29 cellular contexts compared by ENCODE assay signal in genomic region chr13:106690779-106691178, GRCh38.
DNase-seq lines count a peak whose midpoint lies in the region; ATAC-seq and TF ChIP-seq lines count a peak whose summit lies in the region.
"Had no signal": no experiment of that assay in that cellular context is flagged by ENCODE, and none has a peak within 500 bp of the region (broad histone marks: within the 10 kb centered on the region; RNA-seq: fewer than 3 reads in every experiment).

No MANE protein-coding gene starts in this region.

- no peaks in the 10 kb centered on the region for H3K9me3 ChIP-seq in right cardiac atrium (ENCODE audit: control insufficient read depth, low read length)
- no peaks in the 10 kb centered on the region for H3K9me3 ChIP-seq in neuronal stem cell (replicated peaks in 1 of 2; ENCODE audit: control insufficient read depth in 2 of 2, insufficient read depth in 1 of 2, low read depth in 1 of 2, low read length in 2 of 2)
- no peaks in the 10 kb centered on the region for H3K9me3 ChIP-seq in aorta (ENCODE audit: control insufficient read depth, low read length)
- no peaks in the 10 kb centered on the region for H3K9me3 ChIP-seq in Caco-2
- H3K9me3 ChIP-seq: HAP-1, tibial artery had no signal

- H3K27ac ChIP-seq in right cardiac atrium (ENCODE audit: low read length) (peak overlapping the region; percentile 70), neuronal stem cell (replicated peaks; ENCODE audit: low read length) (peak overlapping the region; percentile 53), aorta (ENCODE audit: low read depth in 1 of 2, low read length in 2 of 2) (no peak overlapping the region)
- H3K27ac ChIP-seq: foreskin keratinocyte, tibial artery had no signal

- H3K14ac ChIP-seq in neuronal stem cell (ENCODE audit: low read length), result no peak overlapping the region

- no peak overlapping the region for H3K4me3 Mint-ChIP-seq in Caco-2 (ENCODE audit: unreplicated experiment)
- no peak overlapping the region for H3K4me3 Mint-ChIP-seq in naive thymus-derived CD8-positive, alpha-beta T cell
- H3K4me3 Mint-ChIP-seq: activated CD8-positive, alpha-beta memory T cell treated with anti-CD3 and anti-CD28 coated beads, Interleukin-2, amount 10 ng/mL, durations not matched to agents 7 days and 5 days; activated T-cell treated with anti-CD3 and anti-CD28 coated beads, Interleukin-2, amount 50 U/mL, for 72 hours; B cell; CD8-positive, alpha-beta memory T cell; immature natural killer cell; neural crest cell; stimulated activated naive CD8-positive, alpha-beta T cell treated with anti-CD3 and anti-CD28 coated beads, Interleukin-15, amount 100 ng/mL, for 72 hours had no signal

- H3K4me1 ChIP-seq in right cardiac atrium (ENCODE audit: control insufficient read depth, insufficient read depth, low read length) (no peaks in the 10 kb centered on the region), neuronal stem cell (ENCODE audit: control insufficient read depth in 2 of 2, insufficient read depth in 1 of 2, low read depth in 1 of 2, low read length in 2 of 2) (peaks cover 4 to 18% of the 10 kb centered on the region in 2 donors), aorta (ENCODE audit: control insufficient read depth in 1 of 2, insufficient read depth in 2 of 2, low read length in 2 of 2) (peaks cover 0 to 3% of the 10 kb centered on the region in 2 donors), Caco-2 (peaks cover 12% of the 10 kb centered on the region; the same call in 1 of the 2 replicates)
- H3K4me1 ChIP-seq: foreskin keratinocyte, HAP-1, tibial artery had no signal

- H3K36me3 Mint-ChIP-seq in Caco-2 (ENCODE audit: insufficient read depth, unreplicated experiment), result no peaks in the 10 kb centered on the region
- H3K36me3 Mint-ChIP-seq in naive thymus-derived CD8-positive, alpha-beta T cell, result no peaks in the 10 kb centered on the region
- H3K36me3 Mint-ChIP-seq: activated CD8-positive, alpha-beta memory T cell treated with anti-CD3 and anti-CD28 coated beads, Interleukin-2, amount 10 ng/mL, durations not matched to agents 7 days and 5 days; brain; CD8-positive, alpha-beta memory T cell; immature natural killer cell had no signal

- no peak overlapping the region for H2BK120ac ChIP-seq in neuronal stem cell (ENCODE audit: low read depth, low read length)

- no peak overlapping the region for H4K8ac ChIP-seq in neuronal stem cell (ENCODE audit: low read depth, low read length)

- no peak overlapping the region for H3K9ac ChIP-seq in neuronal stem cell (ENCODE audit: low read depth, low read length, poor library complexity)

- no peak overlapping the region for H3K18ac ChIP-seq in neuronal stem cell (ENCODE audit: low read length)

- no peaks in the 10 kb centered on the region for H3K4me1 Mint-ChIP-seq in Caco-2 (ENCODE audit: low read depth, unreplicated experiment)
- no peaks in the 10 kb centered on the region for H3K4me1 Mint-ChIP-seq in naive thymus-derived CD8-positive, alpha-beta T cell
- H3K4me1 Mint-ChIP-seq: activated CD8-positive, alpha-beta memory T cell treated with anti-CD3 and anti-CD28 coated beads, Interleukin-2, amount 10 ng/mL, durations not matched to agents 7 days and 5 days; B cell; CD8-positive, alpha-beta memory T cell; immature natural killer cell; stimulated activated naive CD8-positive, alpha-beta T cell treated with anti-CD3 and anti-CD28 coated beads, Interleukin-15, amount 100 ng/mL, for 72 hours had no signal

- TF ChIP-seq CTCF in Caco-2 (IDR thresholded peaks at IDR 0.05; ENCODE audit: insufficient read depth in 1 of 2, low read depth in 1 of 2, low read length in 1 of 2, severe bottlenecking in 1 of 2, unreplicated experiment in 1 of 2), result no peak

- ATAC-seq in right cardiac atrium (peak; percentile 63 to 93), Right ventricle myocardium inferior (no peak), aorta (ENCODE audit: low FRiP score) (peak; percentile 36), GM18858 (IDR thresholded peaks at IDR 0.05; ENCODE audit: unreplicated experiment) (no peak)
- ATAC-seq in naive thymus-derived CD8-positive, alpha-beta T cell, result no peak
- ATAC-seq: activated CD8-positive, alpha-beta memory T cell treated with anti-CD3 and anti-CD28 coated beads, Interleukin-2, amount 10 ng/mL, durations not matched to agents 7 days and 5 days; activated T-cell treated with anti-CD3 and anti-CD28 coated beads, Interleukin-2, amount 50 U/mL, for 72 hours; foreskin keratinocyte; stimulated activated naive CD8-positive, alpha-beta T cell treated with anti-CD3 and anti-CD28 coated beads, Interleukin-15, amount 100 ng/mL, for 72 hours had no signal

- H3K27me3 Mint-ChIP-seq in Caco-2 (ENCODE audit: insufficient read depth, unreplicated experiment), result no peaks in the 10 kb centered on the region
- peaks cover 0 to 4% (median 0%) of the 10 kb centered on the region in 5 donors for H3K27me3 Mint-ChIP-seq in naive thymus-derived CD8-positive, alpha-beta T cell
- H3K27me3 Mint-ChIP-seq: activated CD8-positive, alpha-beta memory T cell treated with anti-CD3 and anti-CD28 coated beads, Interleukin-2, amount 10 ng/mL, durations not matched to agents 7 days and 5 days; B cell; brain; progenitor cell of endocrine pancreas; stimulated activated naive CD8-positive, alpha-beta T cell treated with anti-CD3 and anti-CD28 coated beads, Interleukin-15, amount 100 ng/mL, for 72 hours had no signal

- H3K79me1 ChIP-seq in neuronal stem cell (ENCODE audit: low read depth, low read length), result no peaks in the 10 kb centered on the region

- H3K4me2 ChIP-seq in neuronal stem cell (ENCODE audit: insufficient read depth, low read length, poor library complexity, severe bottlenecking), result no peak overlapping the region

- no peak overlapping the region for H2BK5ac ChIP-seq in neuronal stem cell (ENCODE audit: low read length)

- H3K27ac Mint-ChIP-seq in Caco-2 (ENCODE audit: unreplicated experiment), result no peak overlapping the region
- no peak overlapping the region for H3K27ac Mint-ChIP-seq in naive thymus-derived CD8-positive, alpha-beta T cell
- H3K27ac Mint-ChIP-seq: activated CD8-positive, alpha-beta memory T cell treated with anti-CD3 and anti-CD28 coated beads, Interleukin-2, amount 10 ng/mL, durations not matched to agents 7 days and 5 days; activated T-cell treated with anti-CD3 and anti-CD28 coated beads, Interleukin-2, amount 50 U/mL, for 72 hours; B cell; CD8-positive, alpha-beta memory T cell; immature natural killer cell; progenitor cell of endocrine pancreas; stimulated activated naive CD8-positive, alpha-beta T cell treated with anti-CD3 and anti-CD28 coated beads, Interleukin-15, amount 100 ng/mL, for 72 hours had no signal

- POLR2A ChIA-PET in Caco-2 (lab: Charles Lee), result no interaction called here
- POLR2A ChIA-PET in naive thymus-derived CD8-positive, alpha-beta T cell (lab: Charles Lee), result no interaction called here

- DNase-seq in right cardiac atrium (peak in 2 of 3 donors; percentile 21 to 26), Right ventricle myocardium inferior (ENCODE audit: missing footprints) (no peak), glomerular endothelial cell (ENCODE audit: extremely low read depth, low read depth, low spot score) (peak; percentile 97), neuronal stem cell (ENCODE audit: low spot score) (no peak), aorta (no peak), Caco-2 (no peak)
- DNase-seq in naive thymus-derived CD8-positive, alpha-beta T cell, result no peak
- DNase-seq: activated CD4-positive, CD25-positive, alpha-beta regulatory T cell; activated CD8-positive, alpha-beta memory T cell treated with anti-CD3 and anti-CD28 coated beads, Interleukin-2, amount 10 ng/mL, durations not matched to agents 7 days and 5 days; activated naive CD4-positive, alpha-beta T cell; activated T-cell treated with anti-CD3 and anti-CD28 coated beads, Interleukin-2, amount 50 U/mL, for 72 hours; CD8-positive, alpha-beta memory T cell; foreskin keratinocyte; hypothalamus; immature natural killer cell; KBM-7; NCI-H1105 treated with DMSO at 0.1 percent for 48 hours; NCI-H1930; NCI-H526 treated with DMSO at 0.1 percent for 48 hours; SIG-M5; stimulated activated naive CD8-positive, alpha-beta T cell treated with anti-CD3 and anti-CD28 coated beads, Interleukin-15, amount 100 ng/mL, for 72 hours; tibial artery had no signal

- no peaks in the 10 kb centered on the region for H3K36me3 ChIP-seq in neuronal stem cell (replicated peaks in 1 of 2; ENCODE audit: control insufficient read depth in 2 of 2, insufficient read depth in 2 of 2, low read length in 2 of 2)
- no peaks in the 10 kb centered on the region for H3K36me3 ChIP-seq in aorta (ENCODE audit: control insufficient read depth in 1 of 2, insufficient read depth in 2 of 2, low read length in 1 of 2)
- H3K36me3 ChIP-seq in Caco-2 (ENCODE audit: control insufficient read depth, insufficient read depth, low read length), result no peaks in the 10 kb centered on the region
- H3K36me3 ChIP-seq: HAP-1, tibial artery had no signal

- intact Hi-C loops in right cardiac atrium (cut with DNase I), result no loop called here
- intact Hi-C loops in Right ventricle myocardium inferior (cut with DNase I), result no loop called here
- intact Hi-C loops in aorta (cut with DNase I), result no loop called here
- intact Hi-C loops in Caco-2 (cut with micrococcal nuclease; ENCODE audit: unreplicated experiment), result no loop called here

- no peak overlapping the region for H4K91ac ChIP-seq in neuronal stem cell (ENCODE audit: low read depth, low read length, poor library complexity)

- H3K4me3 ChIP-seq in right cardiac atrium (ENCODE audit: low read length) (no peak overlapping the region), neuronal stem cell (ENCODE audit: low read length in 2 of 2) (no peak overlapping the region), aorta (ENCODE audit: low read length in 2 of 2) (no peak overlapping the region), Caco-2 (ENCODE audit: low read depth, low read length) (no peak overlapping the region)
- H3K4me3 ChIP-seq: HAP-1, lung, tibial artery had no signal

- no peak overlapping the region for H2BK15ac ChIP-seq in neuronal stem cell (ENCODE audit: low read length)

- no peak overlapping the region for H2BK12ac ChIP-seq in neuronal stem cell (ENCODE audit: low read length)

- H2AFZ ChIP-seq in neuronal stem cell (ENCODE audit: low read length), result no peak overlapping the region

- CTCF ChIA-PET in Caco-2 (lab: Charles Lee), result no interaction called here

- 30% methylated on average over 6 of the region's 6 CpGs for WGBS in right cardiac atrium
- WGBS in neuronal stem cell (ENCODE audit: extremely low coverage in 2 of 2, insufficient read length in 2 of 2, insufficient replicate concordance in 1 of 2), 2 donors, result no CpG with 5 or more reads among the region's 6 CpGs
- 26 to 27% methylated on average over 6 of the region's 6 CpGs for WGBS in aorta, 2 donors

- H3K4ac ChIP-seq in neuronal stem cell (ENCODE audit: low read length), result no peak overlapping the region

- BruUV-seq in Caco-2 (replicated peaks; lab: Mats Ljungman, UMichigan), result no TSS peak

- H3K27me3 ChIP-seq in right cardiac atrium (ENCODE audit: control insufficient read depth, insufficient read depth), result no peaks in the 10 kb centered on the region
- no peaks in the 10 kb centered on the region for H3K27me3 ChIP-seq in neuronal stem cell (ENCODE audit: control insufficient read depth in 3 of 3, insufficient read depth in 3 of 3, low read depth in 1 of 3, low read length in 3 of 3)
- H3K27me3 ChIP-seq in aorta (ENCODE audit: control insufficient read depth in 1 of 2, insufficient read depth in 2 of 2, low read length in 1 of 2), result no peaks in the 10 kb centered on the region
- no peaks in the 10 kb centered on the region for H3K27me3 ChIP-seq in Caco-2 (replicated peaks; ENCODE audit: control insufficient read depth, insufficient read depth, low read length)
- H3K27me3 ChIP-seq: foreskin keratinocyte, tibial artery had no signal

- H3K9me3 Mint-ChIP-seq in Caco-2 (ENCODE audit: unreplicated experiment), result no peaks in the 10 kb centered on the region
- H3K9me3 Mint-ChIP-seq in naive thymus-derived CD8-positive, alpha-beta T cell, result no peaks in the 10 kb centered on the region
- H3K9me3 Mint-ChIP-seq: activated T-cell treated with anti-CD3 and anti-CD28 coated beads, Interleukin-2, amount 50 U/mL, for 72 hours; immature natural killer cell; neural crest cell; stimulated activated naive CD8-positive, alpha-beta T cell treated with anti-CD3 and anti-CD28 coated beads, Interleukin-15, amount 100 ng/mL, for 72 hours had no signal

- no peak overlapping the region for H3K23ac ChIP-seq in neuronal stem cell (ENCODE audit: low read depth, low read length, poor library complexity)

- no peak overlapping the region for H2AK5ac ChIP-seq in neuronal stem cell (ENCODE audit: low read depth, low read length)

Comparison
In these comparisons a context has a peak if more than half of its experiments do, and no peak if none do; other contexts are left out.
1. ATAC-seq: peak in right cardiac atrium (2 of 2) and aorta (single experiment); none in Right ventricle myocardium inferior (single experiment), GM18858 (single experiment) and naive thymus-derived CD8-positive, alpha-beta T cell (0 of 2).
2. DNase-seq: peak in right cardiac atrium (2 of 3) and glomerular endothelial cell (single experiment); none in Right ventricle myocardium inferior (single experiment), neuronal stem cell (single experiment), aorta (0 of 2), Caco-2 (0 of 2) and naive thymus-derived CD8-positive, alpha-beta T cell (0 of 10).
3. H3K27ac ChIP-seq: peak in right cardiac atrium (single experiment) and neuronal stem cell (single experiment); none in aorta (0 of 2).